In the genomic region with DNA sequence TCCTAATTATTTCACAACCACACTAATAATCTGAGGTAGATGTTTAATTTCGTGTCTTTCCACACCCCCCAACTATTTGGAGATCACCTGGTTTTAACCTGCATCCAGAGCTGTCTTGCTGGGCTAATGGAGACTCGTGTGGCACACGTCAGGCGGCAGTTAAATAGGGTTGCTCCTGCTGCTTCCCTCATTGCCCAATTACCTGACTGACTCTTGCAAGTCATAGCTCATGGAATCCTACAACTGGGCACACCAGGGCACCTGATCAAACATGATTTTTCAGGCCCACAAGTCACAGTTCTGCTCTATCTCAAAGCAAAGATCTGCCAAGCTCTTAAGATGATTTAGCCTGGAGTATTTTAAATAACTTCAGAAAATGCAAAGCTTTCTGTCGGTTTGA, we compare ENCODE assay signal across 14 cellular contexts.
DNase-seq lines count a peak whose midpoint lies in the region; TF ChIP-seq lines count a peak whose summit lies in the region.
"Had no signal": no experiment of that assay in that cellular context is flagged by ENCODE, and none has a peak within 500 bp of the region (broad histone marks: within the 10 kb centered on the region; RNA-seq: fewer than 3 reads in every experiment).

No MANE protein-coding gene starts in this region.

- in situ Hi-C loops in GM13977 (cut with MboI; ENCODE audit: low pct_unique_long_range_greater_than_20kb, low sequenced_read_pairs, unreplicated experiment), result no loop called here

- DNase-seq in NCI-H510A treated with DMSO at 0.1 percent for 48 hours (lab: John Stamatoyannopoulos, UW) (peak; percentile 46), NCI-H510A (lab: John Stamatoyannopoulos, UW) (no peak), NCI-H2081 treated with DMSO at 0.1 percent for 48 hours (lab: John Stamatoyannopoulos, UW) (peak; percentile 39), epithelial cell of esophagus (ENCODE audit: low read depth) (peak; percentile 72), MG63 (no peak), T1000 (lab: John Stamatoyannopoulos, UW) (no peak), GM13977 (ENCODE audit: low spot score) (no peak)
- DNase-seq: HCEC 1CT, IMR-90, NCI-H1105 treated with DMSO at 0.1 percent for 48 hours, NCI-H2029 treated with DMSO at 0.1 percent for 48 hours, NCI-H226, T-cell had no signal

- no peaks in the 10 kb centered on the region for H3K36me3 ChIP-seq in MG63

- no peaks in the 10 kb centered on the region for H3K27me3 ChIP-seq in MG63

- TF ChIP-seq CTCF in epithelial cell of esophagus (IDR thresholded peaks at IDR 0.05; ENCODE audit: insufficient read depth, low read depth, low read length, missing control alignments) (no peak), GM13977 (IDR thresholded peaks at IDR 0.05; ENCODE audit: extremely low read depth, insufficient read depth, missing control alignments) (no peak)

- H3K4me3 ChIP-seq in epithelial cell of esophagus (ENCODE audit: low read length), result no peak overlapping the region
- no peak overlapping the region for H3K4me3 ChIP-seq in MG63
- H3K4me3 ChIP-seq: SK-N-MC had no signal

- no peaks in the 10 kb centered on the region for H3K9me3 ChIP-seq in MG63

Comparison
In these comparisons a context has a peak if more than half of its experiments do, and no peak if none do; other contexts are left out.
1. DNase-seq: peak in NCI-H510A treated with DMSO at 0.1 percent for 48 hours (single experiment), NCI-H2081 treated with DMSO at 0.1 percent for 48 hours (single experiment) and epithelial cell of esophagus (single experiment); none in NCI-H510A (single experiment), MG63 (single experiment), T1000 (single experiment) and GM13977 (single experiment).